Comparison of ENCODE assay signal across 8 cellular contexts in the genomic region with DNA sequence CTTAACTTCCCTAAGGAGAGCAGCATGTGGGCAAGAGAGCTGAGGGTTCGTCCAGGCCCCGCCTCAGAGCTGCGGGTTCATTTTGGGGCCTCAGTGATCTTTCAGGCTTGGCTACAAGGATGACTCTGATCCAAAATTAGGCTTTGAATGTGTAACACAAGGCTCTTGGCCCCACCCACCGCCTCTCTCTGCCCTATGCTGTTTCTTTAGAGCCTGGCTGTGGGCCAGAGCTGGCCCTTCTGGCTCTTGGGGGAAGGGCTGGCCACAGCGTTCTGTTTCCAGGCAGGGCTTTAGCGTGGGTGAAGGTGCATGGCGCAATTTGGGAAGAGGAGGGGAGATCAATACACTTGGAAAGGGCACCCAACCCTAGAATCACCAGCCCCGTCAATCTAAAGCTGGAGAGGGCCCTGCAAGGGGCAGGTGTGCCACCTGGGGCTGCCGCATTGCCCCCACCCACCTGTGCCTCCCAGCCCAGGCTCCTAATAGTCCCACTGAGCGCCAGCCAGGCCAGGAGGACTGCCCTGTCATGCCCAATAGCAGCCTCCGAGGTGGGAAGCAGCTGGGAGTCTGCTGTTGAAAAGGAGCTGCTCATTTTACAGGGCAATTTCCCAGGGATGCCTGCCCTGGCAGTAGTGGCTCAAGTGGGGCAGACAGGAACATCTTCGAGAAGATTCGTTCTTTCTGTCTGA.
DNase-seq lines count a peak whose midpoint lies in the region; ATAC-seq and TF ChIP-seq lines count a peak whose summit lies in the region.

No MANE protein-coding gene starts in this region.

- H3K27ac ChIP-seq in C4-2B (peak overlapping the region; percentile 76), parathyroid adenoma (peak overlapping the region; percentile 49), PC-3 (ENCODE audit: low read length) (no peak overlapping the region)

- H4K20me1 ChIP-seq in PC-3 (ENCODE audit: low read length), result no peaks in the 10 kb centered on the region

- CTCF ChIA-PET in PC-3 (lab: Charles Lee), result no interaction called here

- H3K4me1 ChIP-seq in parathyroid adenoma (peaks cover 7% of the 10 kb centered on the region), PC-3 (ENCODE audit: insufficient read depth, low read length) (peaks cover 16% of the 10 kb centered on the region)

- H3K79me2 ChIP-seq in parathyroid adenoma, result no peaks in the 10 kb centered on the region
- no peaks in the 10 kb centered on the region for H3K79me2 ChIP-seq in PC-3 (ENCODE audit: low read length)

- H3K9me2 ChIP-seq in PC-3 (replicated peaks; ENCODE audit: low read length), result no peaks in the 10 kb centered on the region

- H3K27me3 ChIP-seq in parathyroid adenoma (ENCODE audit: control insufficient read depth, insufficient read depth, low read length), result no peaks in the 10 kb centered on the region
- H3K27me3 ChIP-seq in PC-3 (ENCODE audit: low read length), result no peaks in the 10 kb centered on the region

- peak overlapping the region; percentile 79 for H2AFZ ChIP-seq in parathyroid adenoma
- no peak overlapping the region for H2AFZ ChIP-seq in PC-3 (ENCODE audit: low read length)

- BruUV-seq in PC-3 (replicated peaks; lab: Mats Ljungman, UMichigan), result no TSS peak

- POLR2A ChIA-PET in PC-3 (lab: Charles Lee; ENCODE audit: unreplicated experiment), result no interaction called here

- ATAC-seq in PC-3 (no peak), HG03135 (IDR thresholded peaks at IDR 0.05; ENCODE audit: unreplicated experiment) (no peak)

- no peak overlapping the region for H3K4me3 ChIP-seq in fibroblast of villous mesenchyme (ENCODE audit: low read depth, low read length)
- no peak overlapping the region for H3K4me3 ChIP-seq in parathyroid adenoma (ENCODE audit: low read depth, low read length)
- H3K4me3 ChIP-seq in PC-3 (ENCODE audit: low read length), result no peak overlapping the region

- DNase-seq in NCI-H1436 (lab: John Stamatoyannopoulos, UW) (peak; percentile 89), SW480 (ENCODE audit: low spot score) (peak; percentile 14), fibroblast of villous mesenchyme (ENCODE audit: low read depth) (peak; percentile 86), PC-3 (no peak), amniotic stem cell (lab: John Stamatoyannopoulos, UW) (no peak)

- H3F3A ChIP-seq in PC-3 (ENCODE audit: low read length, unreplicated experiment), result no peaks in the 10 kb centered on the region

- H3K4me2 ChIP-seq in parathyroid adenoma (ENCODE audit: low read length) (no peak overlapping the region), PC-3 (ENCODE audit: low read length) (no peak overlapping the region)

- H3K9me3 ChIP-seq in parathyroid adenoma (ENCODE audit: control insufficient read depth, low read length), result no peaks in the 10 kb centered on the region
- no peaks in the 10 kb centered on the region for H3K9me3 ChIP-seq in PC-3 (ENCODE audit: low read length)

- H3K9ac ChIP-seq in parathyroid adenoma (no peak overlapping the region), PC-3 (ENCODE audit: low read length) (no peak overlapping the region)

- intact Hi-C loops in PC-3 (cut with micrococcal nuclease), result no loop called here

- H3K36me3 ChIP-seq in parathyroid adenoma (ENCODE audit: control insufficient read depth, insufficient read depth, low read length) (no peaks in the 10 kb centered on the region), PC-3 (ENCODE audit: low read depth, low read length) (no peaks in the 10 kb centered on the region)

- TF ChIP-seq CTCF in C4-2B (conservative IDR thresholded peaks at IDR 0.05), result no peak
- no peak for TF ChIP-seq CTCF in fibroblast of villous mesenchyme (IDR thresholded peaks at IDR 0.05; ENCODE audit: insufficient read depth, low read depth, low read length)
- TF ChIP-seq CTCF in parathyroid adenoma (IDR thresholded peaks at IDR 0.05), result no peak
- TF ChIP-seq CTCF in PC-3 (conservative IDR thresholded peaks at IDR 0.05; ENCODE audit: low read depth, low read length), result no peak

Comparison
In these comparisons a context has a peak if more than half of its experiments do, and no peak if none do; other contexts are left out.
1. DNase-seq: peak in NCI-H1436 (single experiment), SW480 (single experiment) and fibroblast of villous mesenchyme (single experiment); none in PC-3 (single experiment) and amniotic stem cell (single experiment).